Comparison of ENCODE assay signal across 10 cellular contexts in the genomic region with DNA sequence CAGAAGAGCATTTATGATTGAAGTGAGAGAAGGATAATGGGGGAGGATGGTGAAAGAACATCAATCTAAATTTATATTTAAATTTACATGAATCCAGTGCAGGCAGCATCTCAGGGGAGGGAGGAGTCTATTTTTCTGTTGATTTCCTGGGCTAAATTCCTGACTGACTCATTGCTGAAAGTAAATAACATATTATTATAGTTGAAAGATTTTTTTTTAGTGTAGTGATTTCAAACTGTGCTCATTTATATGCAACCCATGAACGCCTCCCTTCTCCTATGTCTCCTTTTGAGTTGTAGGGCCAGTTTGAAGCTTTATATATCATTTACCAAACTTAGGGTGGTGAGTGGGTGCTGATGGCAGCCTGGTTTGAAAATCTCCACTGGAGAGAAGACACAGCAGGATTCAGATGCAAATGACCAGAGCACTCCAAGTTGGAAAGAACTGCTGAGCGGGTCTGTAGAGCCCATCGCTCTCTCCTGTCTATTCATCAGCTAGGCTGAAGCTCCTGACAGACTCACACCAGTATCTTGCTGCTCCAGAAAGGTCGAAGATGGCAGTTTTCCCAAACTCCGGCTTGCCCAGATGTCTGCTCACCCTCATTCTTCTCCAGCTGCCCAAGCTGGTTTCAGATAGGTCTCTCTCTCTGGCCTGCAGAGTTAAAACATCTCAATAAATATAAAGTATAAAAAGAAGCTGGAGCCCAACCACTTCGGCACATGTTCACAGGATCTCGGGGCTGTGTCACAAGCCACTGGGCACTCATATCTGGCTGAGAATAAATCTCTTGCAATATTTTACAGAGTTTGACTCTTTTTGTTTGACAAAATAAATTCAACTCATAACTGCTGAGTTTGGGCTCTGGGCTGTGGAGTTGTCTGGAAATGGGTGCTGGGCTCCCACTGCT. TPM values are rescaled to one million over a fixed set of nuclear protein-coding genes. Genes with fewer than 3 reads are reported as not detected.
DNase-seq lines count a peak whose midpoint lies in the region; TF ChIP-seq lines count a peak whose summit lies in the region.
"Had no signal": no experiment of that assay in that cellular context is flagged by ENCODE, and none has a peak within 500 bp of the region (broad histone marks: within the 10 kb centered on the region; RNA-seq: fewer than 3 reads in every experiment).

No MANE protein-coding gene starts in this region.

- TF ChIP-seq CTCF in PC-9 (conservative IDR thresholded peaks at IDR 0.05) (no peak), endodermal cell (conservative IDR thresholded peaks at IDR 0.05) (no peak)

- H3K79me2 ChIP-seq in PC-9 (ENCODE audit: low read depth): no peaks in the 10 kb centered on the region

- peak; percentile 59 for DNase-seq in ELR (ENCODE audit: low read depth)
- peak in 1 of 2 experiments; percentile 47 for DNase-seq in PC-9
- peak; percentile 64 for DNase-seq in endodermal cell
- peak; percentile 28 for DNase-seq in renal cortical epithelial cell (ENCODE audit: low read depth)
- no peak for DNase-seq in NCI-H1092 (lab: John Stamatoyannopoulos, UW)
- DNase-seq in mesenteric fat pad (ENCODE audit: low spot score): no peak
- no peak for DNase-seq in Ammon's horn (ENCODE audit: low spot score)
- no peak for DNase-seq in KG1 (lab: John Stamatoyannopoulos, UW)
- DNase-seq: activated gamma-delta T cell treated with Interleukin-2 at 50 U/mL for 16 hours had no signal

- H3K27ac ChIP-seq in PC-9: no peak overlapping the region
- no peak overlapping the region for H3K27ac ChIP-seq in endodermal cell (ENCODE audit: low read depth, low read length)

- H3F3A ChIP-seq in PC-9 (ENCODE audit: insufficient read depth, low read depth): peaks cover 14% of the 10 kb centered on the region; the same call in 1 of the 2 replicates

- no peak overlapping the region for H3K4me3 Mint-ChIP-seq in endodermal cell

- H3K9me3 ChIP-seq in PC-9 (ENCODE audit: insufficient read depth, low read depth): no peaks in the 10 kb centered on the region
- H3K9me3 ChIP-seq in endodermal cell (ENCODE audit: control insufficient read depth, low read length): peaks cover 19% of the 10 kb centered on the region

- CTCF ChIA-PET in PC-9 (lab: Charles Lee): no interaction called here

- H3K4me3 ChIP-seq in PC-9 (no peak overlapping the region), endodermal cell (ENCODE audit: low read length) (no peak overlapping the region)

- H3K9me3 Mint-ChIP-seq in endodermal cell: peaks cover 10% of the 10 kb centered on the region

- H3K27ac Mint-ChIP-seq in endodermal cell: peak overlapping the region; percentile 73

- no peak overlapping the region for H2AFZ ChIP-seq in PC-9

- H3K4me2 ChIP-seq in PC-9: peak overlapping the region; percentile 83

- H4K20me1 ChIP-seq in PC-9 (ENCODE audit: insufficient read depth): no peaks in the 10 kb centered on the region

- H3K27me3 Mint-ChIP-seq in endodermal cell (ENCODE audit: insufficient read depth): peaks cover 5% of the 10 kb centered on the region

- no peaks in the 10 kb centered on the region for H3K27me3 ChIP-seq in PC-9 (ENCODE audit: insufficient read depth, low read depth)
- no peaks in the 10 kb centered on the region for H3K27me3 ChIP-seq in endodermal cell (ENCODE audit: control insufficient read depth, insufficient read depth, low read length, poor library complexity, severe bottlenecking)

- H3K9me2 ChIP-seq in PC-9 (ENCODE audit: insufficient read depth): no peaks in the 10 kb centered on the region

- H3K36me3 Mint-ChIP-seq in endodermal cell (ENCODE audit: low read depth): peaks cover 7% of the 10 kb centered on the region

- no peaks in the 10 kb centered on the region for H3K36me3 ChIP-seq in PC-9 (ENCODE audit: low read depth)
- no peaks in the 10 kb centered on the region for H3K36me3 ChIP-seq in endodermal cell (ENCODE audit: control insufficient read depth, insufficient read depth, low read length)

- H3K9ac ChIP-seq in endodermal cell (ENCODE audit: extremely low read depth, low read length, poor library complexity, severe bottlenecking): no peak overlapping the region

- intact Hi-C loops in PC-9 (cut with micrococcal nuclease; ENCODE audit: unreplicated experiment): loop anchor here (1.0 kb wide), 1 partner anchor 45 kb away; no protein-coding TSS in a partner anchor

- WGBS in endodermal cell (ENCODE audit: insufficient coverage in 1 of 2, insufficient read length in 1 of 2), 2 experiments: 72 to 90% methylated on average over 2 to 7 of the region's 7 CpGs

- BruUV-seq in PC-9 (replicated peaks; lab: Mats Ljungman, UMichigan): no TSS peak

- POLR2A ChIA-PET in PC-9 (lab: Charles Lee; ENCODE audit: unreplicated experiment): no interaction called here

- H3K4me1 ChIP-seq in PC-9 (replicated peaks; ENCODE audit: insufficient read depth) (peaks cover 29% of the 10 kb centered on the region), endodermal cell (ENCODE audit: control insufficient read depth, insufficient read depth, low read length) (no peaks in the 10 kb centered on the region)

- peaks cover 17% of the 10 kb centered on the region for H3K4me1 Mint-ChIP-seq in endodermal cell

RNA-seq across cellular contexts. Expression of a gene that starts 18.3 kb away (rescaled TPM):
- total RNA-seq in PC-9 (2021) (19.5 and 23.4 TPM in 2 replicates), endodermal cell (10 to 100 TPM; 15.0 to 18.7 TPM), renal cortical epithelial cell (8.2 and 13.5 TPM in 2 replicates), mesenteric fat pad (19.9 TPM)
- 17.1 TPM for polyA plus RNA-seq in endodermal cell (2013, experiment 1 of 2)
- 16.3 TPM for polyA plus RNA-seq in endodermal cell (2013, experiment 2 of 2)

RNA-seq across cellular contexts. Expression of a gene that starts 24.0 kb away (rescaled TPM):
- total RNA-seq in PC-9 (2021) (not detected in 2 replicates), endodermal cell (under 1 TPM in 1 of 2 donors, not detected in 1; 0.11 TPM), renal cortical epithelial cell (not detected in 2 replicates), mesenteric fat pad (not detected)
- not detected for polyA plus RNA-seq in endodermal cell (2013, experiment 1 of 2)
- polyA plus RNA-seq in endodermal cell (2013, experiment 2 of 2): not detected
- total RNA-seq: fibroblast of lung had no signal
- polyA plus RNA-seq: fibroblast of lung had no signal

RNA-seq across cellular contexts. Expression of a gene that starts 35.8 kb away (rescaled TPM):
- 26.2 and 29.8 TPM in 2 replicates for total RNA-seq in PC-9 (2021)
- 1 to 10 TPM; 1.3 to 3.9 TPM for total RNA-seq in endodermal cell
- 2.9 TPM for polyA plus RNA-seq in endodermal cell (2013, experiment 1 of 2)
- polyA plus RNA-seq in endodermal cell (2013, experiment 2 of 2): 3.4 TPM
- 10.1 and 10.6 TPM in 2 replicates for total RNA-seq in renal cortical epithelial cell
- 13.0 TPM for total RNA-seq in mesenteric fat pad

Comparison
In these comparisons a context has a peak if more than half of its experiments do, and no peak if none do; other contexts are left out.
1. DNase-seq: peak in ELR (single experiment), endodermal cell (single experiment) and renal cortical epithelial cell (single experiment); none in NCI-H1092 (single experiment), mesenteric fat pad (single experiment), Ammon's horn (single experiment) and KG1 (single experiment).